Comparison of ENCODE assay signal across 16 cellular contexts in genomic region chr10:6170638-6171037, GRCh38. TPM values are rescaled to one million over a fixed set of nuclear protein-coding genes. Genes with fewer than 3 reads are reported as not detected.
DNase-seq lines count a peak whose midpoint lies in the region; TF ChIP-seq lines count a peak whose summit lies in the region.
"Had no signal": no experiment of that assay in that cellular context is flagged by ENCODE, and none has a peak within 500 bp of the region (broad histone marks: within the 10 kb centered on the region; RNA-seq: fewer than 3 reads in every experiment).

No MANE protein-coding gene starts in this region.

- H3K4me3 Mint-ChIP-seq in CD4-positive, alpha-beta memory T cell = peak overlapping the region in 1 of 8 donors; percentile 57
- H3K4me3 Mint-ChIP-seq in activated naive CD8-positive, alpha-beta T cell = no peak overlapping the region
- no peak overlapping the region for H3K4me3 Mint-ChIP-seq in mesothelial cell of epicardium
- H3K4me3 Mint-ChIP-seq: IgD-negative memory B cell had no signal

- H2BK120ac ChIP-seq in mesendoderm (ENCODE audit: low read depth, low read length) = no peak overlapping the region

- no peak overlapping the region for H2BK5ac ChIP-seq in mesendoderm (ENCODE audit: low read length)

- H3K27ac Mint-ChIP-seq in CD4-positive, alpha-beta memory T cell = peak overlapping the region in 5 of 7 donors; percentile 39 to 76 (median 55)
- H3K27ac Mint-ChIP-seq in activated naive CD8-positive, alpha-beta T cell = peak overlapping the region; percentile 83
- peak overlapping the region; percentile 32 for H3K27ac Mint-ChIP-seq in mesothelial cell of epicardium

- TF ChIP-seq CTCF in A673 (conservative IDR thresholded peaks at IDR 0.05; ENCODE audit: low read depth, low read length) = no peak
- no peak for TF ChIP-seq CTCF in mesothelial cell of epicardium (IDR thresholded peaks at IDR 0.05; ENCODE audit: unreplicated experiment)

- H4K8ac ChIP-seq in mesendoderm (ENCODE audit: low read depth, low read length) = no peak overlapping the region

- H2BK15ac ChIP-seq in mesendoderm (replicated peaks; ENCODE audit: low read depth) = no peak overlapping the region

- no peaks in the 10 kb centered on the region for H3K27me3 ChIP-seq in A673 (replicated peaks; ENCODE audit: insufficient read depth, low read depth, low read length, poor library complexity)
- no peaks in the 10 kb centered on the region for H3K27me3 ChIP-seq in CD4-positive, alpha-beta memory T cell (ENCODE audit: insufficient read depth, low read length)
- no peaks in the 10 kb centered on the region for H3K27me3 ChIP-seq in mesendoderm (ENCODE audit: insufficient read depth, low read length, poor library complexity)
- H3K27me3 ChIP-seq: BE2C, vagina had no signal

- H3K4me1 ChIP-seq in A673 (ENCODE audit: insufficient read depth, low read length, poor library complexity, severe bottlenecking) (peaks cover 27% of the 10 kb centered on the region), mesendoderm (ENCODE audit: control insufficient read depth, low read depth, low read length) (no peaks in the 10 kb centered on the region)
- H3K4me1 ChIP-seq in CD4-positive, alpha-beta memory T cell (ENCODE audit: insufficient read depth, low read length) = peaks cover 79% of the 10 kb centered on the region
- H3K4me1 ChIP-seq: BE2C had no signal

- H3K18ac ChIP-seq in mesendoderm (ENCODE audit: low read length) = no peak overlapping the region

- BruUV-seq in A673 (replicated peaks; lab: Mats Ljungman, UMichigan) = no TSS peak

- intact Hi-C loops in A673 (cut with micrococcal nuclease; ENCODE audit: unreplicated experiment) = no loop called here
- intact Hi-C loops in CD4-positive, alpha-beta memory T cell (cut with micrococcal nuclease) = no loop called here

- H3K27ac ChIP-seq in A673 (ENCODE audit: low read depth, low read length, poor library complexity, severe bottlenecking) (no peak overlapping the region), mesendoderm (ENCODE audit: low read depth, low read length) (no peak overlapping the region)
- H3K27ac ChIP-seq in CD4-positive, alpha-beta memory T cell (ENCODE audit: low read depth, low read length) = no peak overlapping the region
- H3K27ac ChIP-seq: vagina had no signal

- H2AK5ac ChIP-seq in mesendoderm (ENCODE audit: low read length) = no peak overlapping the region

- WGBS in mesendoderm (ENCODE audit: extremely low coverage, insufficient coverage, low lambda C conversion rate) = no CpG with 5 or more reads among the region's 2 CpGs

- H3K4me3 ChIP-seq in A673 (ENCODE audit: low read depth, low read length, poor library complexity, severe bottlenecking) (no peak overlapping the region), mesendoderm (ENCODE audit: low read length) (no peak overlapping the region)
- no peak overlapping the region for H3K4me3 ChIP-seq in CD4-positive, alpha-beta memory T cell (ENCODE audit: low read length in 2 of 2)
- H3K4me3 ChIP-seq: vagina had no signal

- peaks cover 42 to 91% (median 61%) of the 10 kb centered on the region in 4 donors for H3K4me1 Mint-ChIP-seq in CD4-positive, alpha-beta memory T cell
- peaks cover 73% of the 10 kb centered on the region for H3K4me1 Mint-ChIP-seq in activated naive CD8-positive, alpha-beta T cell (ENCODE audit: low read depth)
- peaks cover 28% of the 10 kb centered on the region for H3K4me1 Mint-ChIP-seq in mesothelial cell of epicardium

- CTCF ChIA-PET in A673 (lab: Charles Lee) = interaction anchor here (1.2 kb wide), 1 partner anchor 231 kb away, joined by 4 read pairs; no protein-coding TSS in a partner anchor
- CTCF ChIA-PET in CD4-positive, alpha-beta memory T cell (lab: Charles Lee; ENCODE audit: partially characterized antibody) = interaction anchor here (3.2 to 7.8 kb wide), 2 partner anchors 30 to 231 kb away, joined by 47 to 94 read pairs; partner anchors contain the start of gene PFKFB3

- no peaks in the 10 kb centered on the region for H3K27me3 Mint-ChIP-seq in CD4-positive, alpha-beta memory T cell
- H3K27me3 Mint-ChIP-seq in activated naive CD8-positive, alpha-beta T cell = no peaks in the 10 kb centered on the region
- no peaks in the 10 kb centered on the region for H3K27me3 Mint-ChIP-seq in mesothelial cell of epicardium (ENCODE audit: low read depth)
- H3K27me3 Mint-ChIP-seq: IgD-negative memory B cell had no signal

- H3K23ac ChIP-seq in mesendoderm (ENCODE audit: low read length) = no peak overlapping the region

- peaks cover 3% of the 10 kb centered on the region for H3K36me3 ChIP-seq in A673 (ENCODE audit: insufficient read depth, low read length, poor library complexity, severe bottlenecking)
- peaks cover 9% of the 10 kb centered on the region for H3K36me3 ChIP-seq in CD4-positive, alpha-beta memory T cell (ENCODE audit: insufficient read depth, low read length)
- no peaks in the 10 kb centered on the region for H3K36me3 ChIP-seq in mesendoderm (ENCODE audit: control insufficient read depth, insufficient read depth, low read length)
- H3K36me3 ChIP-seq: BE2C, vagina had no signal

- DNase-seq in A673 (ENCODE audit: low spot score) = peak; percentile 39
- no peak for DNase-seq in CD4-positive, alpha-beta memory T cell
- no peak for DNase-seq in mesothelial cell of epicardium (ENCODE audit: low spot score in 2 of 2, unreplicated experiment in 2 of 2)
- no peak for DNase-seq in mesendoderm
- DNase-seq in LoVo (ENCODE audit: low spot score) = no peak
- no peak for DNase-seq in inferior parietal cortex (ENCODE audit: extremely low spot score)
- no peak for DNase-seq in RKO (ENCODE audit: low spot score)
- DNase-seq: BE2C; effector CD4-positive, alpha-beta T cell; GDM1; GOT3; NCI-H345; stimulated activated CD4-positive, alpha-beta T cell treated with anti-CD3 and anti-CD28 coated beads, Interleukin-4, amount 100 ng/mL, for 1 hour had no signal

- H3K56ac ChIP-seq in mesendoderm (ENCODE audit: low read length) = no peak overlapping the region

- no peak overlapping the region for H3K4ac ChIP-seq in mesendoderm (ENCODE audit: low read depth, low read length)

- H3K9me3 ChIP-seq in A673 (ENCODE audit: low read depth, low read length, poor library complexity, severe bottlenecking) = no peaks in the 10 kb centered on the region
- H3K9me3 ChIP-seq in CD4-positive, alpha-beta memory T cell (ENCODE audit: control insufficient read depth in 1 of 2, low read length in 2 of 2) = no peaks in the 10 kb centered on the region
- H3K9me3 ChIP-seq: BE2C, vagina had no signal

- H4K5ac ChIP-seq in mesendoderm (ENCODE audit: low read length) = no peak overlapping the region

- H3K4me2 ChIP-seq in mesendoderm (ENCODE audit: low read length) = no peak overlapping the region

- no peak overlapping the region for H3K9ac ChIP-seq in mesendoderm (ENCODE audit: low read length)

- POLR2A ChIA-PET in A673 (lab: Charles Lee; ENCODE audit: low non-redundant PET) = no interaction called here
- POLR2A ChIA-PET in CD4-positive, alpha-beta memory T cell (lab: Charles Lee; ENCODE audit: partially characterized antibody) = interaction anchor here (1.0 to 4.2 kb wide), 2 partner anchors 31 to 178 kb away, joined by 4 to 62 read pairs; partner anchors contain the start of gene PFKFB3

- H3K79me2 ChIP-seq in mesendoderm (ENCODE audit: control insufficient read depth, insufficient read depth, low read length) = peaks cover 5% of the 10 kb centered on the region

- peaks cover 25% of the 10 kb centered on the region for H3K79me1 ChIP-seq in mesendoderm (ENCODE audit: low read length)

- H3K9me3 Mint-ChIP-seq in CD4-positive, alpha-beta memory T cell = no peaks in the 10 kb centered on the region
- no peaks in the 10 kb centered on the region for H3K9me3 Mint-ChIP-seq in activated naive CD8-positive, alpha-beta T cell (ENCODE audit: low read depth)
- no peaks in the 10 kb centered on the region for H3K9me3 Mint-ChIP-seq in mesothelial cell of epicardium
- H3K9me3 Mint-ChIP-seq: IgD-negative memory B cell had no signal

- H3K36me3 Mint-ChIP-seq in CD4-positive, alpha-beta memory T cell = peaks cover 0 to 19% of the 10 kb centered on the region in 2 donors
- H3K36me3 Mint-ChIP-seq in activated naive CD8-positive, alpha-beta T cell = peaks cover 3% of the 10 kb centered on the region
- H3K36me3 Mint-ChIP-seq in mesothelial cell of epicardium = peaks cover 8% of the 10 kb centered on the region

RNA-seq across cellular contexts. Expression of gene PFKFB3, which starts 32.1 kb away (rescaled TPM):
- total RNA-seq in A673 (2021) = 42.8 and 53.0 TPM in 2 replicates
- 10 to 100 TPM; 55.7 to 67.1 TPM for total RNA-seq in CD4-positive, alpha-beta memory T cell
- polyA plus RNA-seq in CD4-positive, alpha-beta memory T cell = 10 to 100 TPM; 11.8 to 16.0 TPM
- 51.0 to 55.0 TPM (median 51.5 TPM) in 3 replicates for total RNA-seq in mesothelial cell of epicardium
- 18.7 TPM for polyA plus RNA-seq in mesendoderm (2013, experiment 1 of 2)
- 18.7 TPM for polyA plus RNA-seq in mesendoderm (2013, experiment 2 of 2)

Comparison
In these comparisons a context has a peak if more than half of its experiments do, and no peak if none do; other contexts are left out.
1. H3K27ac Mint-ChIP-seq: peak in every context shown above with its lines; median percentile 83 in activated naive CD8-positive, alpha-beta T cell; 55 in CD4-positive, alpha-beta memory T cell; 32 in mesothelial cell of epicardium.